In genomic region chr10:95814011-95814727, GRCh38 we compare ENCODE assay signal across 10 cellular contexts. TPM values are rescaled to one million over a fixed set of nuclear protein-coding genes. Genes with fewer than 3 reads are reported as not detected.
A peak's percentile ranks its signal among the peaks of the same experiment; 100 is the strongest.
DNase-seq lines count a peak whose midpoint lies in the region; ATAC-seq and TF ChIP-seq lines count a peak whose summit lies in the region.
"Had no signal": no experiment of that assay in that cellular context is flagged by ENCODE, and none has a peak within 500 bp of the region (broad histone marks: within the 10 kb centered on the region; RNA-seq: fewer than 3 reads in every experiment).

No MANE protein-coding gene starts in this region.

- H4K8ac ChIP-seq in trophoblast cell (ENCODE audit: low read depth, low read length) = no peak overlapping the region

- H3K4me3 ChIP-seq in SK-N-MC = no peak overlapping the region
- H3K4me3 ChIP-seq in gastroesophageal sphincter = no peak overlapping the region
- H3K4me3 ChIP-seq in trophoblast cell (ENCODE audit: low read depth, low read length) = no peak overlapping the region

- H3K9me3 ChIP-seq in SK-N-MC (ENCODE audit: low read depth, low read length) = no peaks in the 10 kb centered on the region
- H3K9me3 ChIP-seq in gastroesophageal sphincter = no peaks in the 10 kb centered on the region
- H3K9me3 ChIP-seq in trophoblast cell (ENCODE audit: insufficient read depth, low read depth, low read length) = peaks cover 15% of the 10 kb centered on the region

- WGBS in gastroesophageal sphincter (ENCODE audit: low coverage in 1 of 2), 2 donors = 48 to 88% methylated on average over 4 to 7 of the region's 7 CpGs
- no CpG with 5 or more reads among the region's 7 CpGs for WGBS in trophoblast cell (ENCODE audit: extremely low coverage, insufficient coverage, insufficient read length)

- H3K4me2 ChIP-seq in trophoblast cell (ENCODE audit: low read length) = no peak overlapping the region

- peak overlapping the region; percentile 74; the same call in 1 of the 2 replicates for H3K27ac ChIP-seq in SK-N-MC
- H3K27ac ChIP-seq in gastroesophageal sphincter = peak overlapping the region in 3 of 4 donors; percentile 18 to 56 (median 30)
- H3K27ac ChIP-seq in trophoblast cell (ENCODE audit: low read depth, low read length) = peak overlapping the region; percentile 12

- H2BK5ac ChIP-seq in trophoblast cell (ENCODE audit: low read depth, low read length, poor library complexity) = no peak overlapping the region

- H3K27me3 ChIP-seq in gastroesophageal sphincter (no peaks in the 10 kb centered on the region), trophoblast cell (ENCODE audit: insufficient read depth, low read length) (no peaks in the 10 kb centered on the region)

- H3K4ac ChIP-seq in trophoblast cell (ENCODE audit: low read depth, low read length) = no peak overlapping the region

- no peaks in the 10 kb centered on the region for H3K79me2 ChIP-seq in trophoblast cell (ENCODE audit: control insufficient read depth, insufficient read depth, low read length, poor library complexity)

- H2AFZ ChIP-seq in trophoblast cell (ENCODE audit: insufficient read depth, low read length, poor library complexity) = no peak overlapping the region

- H2AK5ac ChIP-seq in trophoblast cell (ENCODE audit: low read length) = no peak overlapping the region

- no peak overlapping the region for H3K23ac ChIP-seq in trophoblast cell (ENCODE audit: low read length)

- DNase-seq in GM04503 (ENCODE audit: low read depth) (peak; percentile 71), SK-N-MC (ENCODE audit: low read depth, low spot score) (peak; percentile 61), trophoblast cell (peak in 1 of 2 donors; percentile 44), SW 1271 (lab: John Stamatoyannopoulos, UW) (no peak)
- no peak for DNase-seq in stimulated activated CD4-positive, alpha-beta T cell treated with anti-CD3 and anti-CD28 coated beads, Interleukin-2, amount 100 ng/mL, for 48 hours
- DNase-seq in stimulated activated CD4-positive, alpha-beta T cell treated with anti-CD3 and anti-CD28 coated beads, Interleukin-4, amount 100 ng/mL, for 24 hours = no peak
- DNase-seq: NCI-H748 treated with DMSO at 0.1 percent for 48 hours; stimulated activated CD4-positive, alpha-beta T cell treated with anti-CD3 and anti-CD28 coated beads, Interleukin-1b, Interleukin-23, amount 100 ng/mL, for 48 hours had no signal

- no peak overlapping the region for H4K12ac ChIP-seq in trophoblast cell (ENCODE audit: low read depth, low read length)

- peaks cover 5% of the 10 kb centered on the region for H3K79me1 ChIP-seq in trophoblast cell (ENCODE audit: low read length)

- H3K18ac ChIP-seq in trophoblast cell (ENCODE audit: low read length) = no peak overlapping the region

- no peak for TF ChIP-seq EP300 in gastroesophageal sphincter (IDR thresholded peaks at IDR 0.05)

- H3K9ac ChIP-seq in SK-N-MC (ENCODE audit: insufficient read length) = no peak overlapping the region
- H3K9ac ChIP-seq in trophoblast cell (ENCODE audit: low read length) = no peak overlapping the region

- no peak for TF ChIP-seq POLR2A in gastroesophageal sphincter (IDR thresholded peaks at IDR 0.05)

- H4K91ac ChIP-seq in trophoblast cell (ENCODE audit: low read depth, low read length) = no peak overlapping the region

- peaks cover 3 to 33% (median 21%) of the 10 kb centered on the region in 3 donors for H3K4me1 ChIP-seq in gastroesophageal sphincter
- H3K4me1 ChIP-seq in trophoblast cell (ENCODE audit: control insufficient read depth in 1 of 2, insufficient read depth in 2 of 2, low read length in 2 of 2) = peaks cover 6 to 17% of the 10 kb centered on the region in 2 experiments

- H3K14ac ChIP-seq in trophoblast cell (ENCODE audit: low read length) = no peak overlapping the region

- TF ChIP-seq CTCF in gastroesophageal sphincter (IDR thresholded peaks at IDR 0.05) = no peak

- H2BK120ac ChIP-seq in trophoblast cell (ENCODE audit: insufficient read depth, low read length, poor library complexity) = no peak overlapping the region

- H2BK12ac ChIP-seq in trophoblast cell (ENCODE audit: low read length) = peak overlapping the region; percentile 42

- H3K36me3 ChIP-seq in SK-N-MC (ENCODE audit: insufficient read depth, low read length) = no peaks in the 10 kb centered on the region
- no peaks in the 10 kb centered on the region for H3K36me3 ChIP-seq in gastroesophageal sphincter
- peaks cover 0 to 5% of the 10 kb centered on the region in 2 experiments for H3K36me3 ChIP-seq in trophoblast cell (ENCODE audit: control insufficient read depth in 1 of 2, insufficient read depth in 2 of 2, low read length in 2 of 2)

- ATAC-seq in gastroesophageal sphincter (peak; percentile 70), HG03460 (IDR thresholded peaks at IDR 0.05; ENCODE audit: unreplicated experiment) (no peak)

RNA-seq across cellular contexts. Expression of gene ENTPD1, which starts 58.2 kb away (rescaled TPM):
- total RNA-seq in gastroesophageal sphincter = 10 to 100 TPM; 34.4 to 69.7 (median 39.3) TPM
- polyA plus RNA-seq in trophoblast cell (2013) = 1.6 and 1.7 TPM in 2 replicates

Comparison
In these comparisons a context has a peak if more than half of its experiments do, and no peak if none do; other contexts are left out.
1. DNase-seq: peak in GM04503 (single experiment) and SK-N-MC (single experiment); none in SW 1271 (0 of 2), stimulated activated CD4-positive, alpha-beta T cell treated with anti-CD3 and anti-CD28 coated beads, Interleukin-2, amount 100 ng/mL, for 48 hours (0 of 2) and stimulated activated CD4-positive, alpha-beta T cell treated with anti-CD3 and anti-CD28 coated beads, Interleukin-4, amount 100 ng/mL, for 24 hours (single experiment).
2. H3K27ac ChIP-seq: peak in every context shown above with its lines; median percentile 74 in SK-N-MC; 30 in gastroesophageal sphincter; 12 in trophoblast cell.